Comparison of ENCODE assay signal across 18 cellular contexts in the genomic region with DNA sequence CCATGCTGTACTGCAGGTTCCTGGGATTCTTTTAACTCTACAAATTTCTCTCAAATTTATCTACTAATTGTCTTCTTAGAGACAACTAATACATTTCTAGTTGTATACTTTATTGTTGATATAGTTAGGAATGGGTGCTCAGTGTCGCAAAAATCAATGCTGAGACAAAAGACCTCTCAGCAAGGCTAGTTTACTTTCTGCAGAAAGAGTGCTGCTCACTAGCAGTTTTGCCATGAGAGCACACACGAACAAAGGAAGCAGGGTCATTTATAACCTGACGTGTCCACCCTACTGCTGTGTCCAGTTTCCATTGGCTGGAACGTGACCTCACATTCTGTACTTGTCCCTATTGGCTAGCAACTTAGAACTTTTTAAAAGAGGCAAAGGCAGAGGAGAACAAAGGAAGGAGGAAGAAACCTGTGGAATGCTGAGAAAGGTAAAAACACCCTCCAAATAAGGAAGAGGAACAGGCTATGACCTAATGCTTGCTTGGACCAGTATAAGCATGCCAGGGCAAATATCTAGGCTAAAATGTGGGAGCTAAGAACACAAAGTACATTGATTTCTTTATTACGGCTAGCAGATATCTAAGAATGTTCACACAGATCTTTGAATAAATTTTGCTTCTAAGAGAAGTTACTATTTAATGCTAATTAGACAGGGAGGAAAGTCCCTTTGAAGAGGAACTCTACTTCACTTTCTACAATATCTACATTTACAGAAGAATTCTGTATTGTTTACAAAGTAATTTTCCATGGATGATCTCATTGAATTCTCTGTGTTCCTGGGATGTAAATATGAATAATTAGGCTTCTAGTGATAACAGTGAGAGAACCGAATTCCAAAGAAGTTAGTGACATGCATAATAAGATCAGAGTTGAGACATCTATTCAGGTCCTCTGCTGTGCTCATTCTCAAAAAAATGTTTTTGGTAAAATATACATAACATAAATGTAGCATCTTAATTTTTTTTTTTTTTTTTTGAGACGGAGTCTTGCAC.
"Had no signal": no experiment of that assay in that cellular context is flagged by ENCODE, and none has a peak within 500 bp of the region (broad histone marks: within the 10 kb centered on the region; RNA-seq: fewer than 3 reads in every experiment).

No MANE protein-coding gene starts in this region.

- H3K4me1 ChIP-seq: ascending aorta, prostate gland, right atrium auricular region, tibial nerve, uterus had no signal

- H3K36me3 ChIP-seq: ascending aorta, left lung, prostate gland, right atrium auricular region, tibial nerve, uterus had no signal

- DNase-seq: activated CD4-positive, alpha-beta T cell treated with anti-CD3 and anti-CD28 coated beads, Interleukin-2, amount 10 ng/mL, durations not matched to agents 24 days and 14 days; activated CD8-positive, alpha-beta T cell treated with anti-CD3 and anti-CD28 coated beads, Interleukin-2, amount 10 ng/mL, durations not matched to agents 7 days and 5 days; activated effector memory CD4-positive, alpha-beta T cell treated with anti-CD3 and anti-CD28 coated beads, Interleukin-2, amount 50 U/mL, for 16 hours; activated naive CD4-positive, alpha-beta T cell treated with anti-CD3 and anti-CD28 coated beads, Interleukin-2, amount 50 U/mL, for 16 hours; activated T-cell treated with anti-CD3 and anti-CD28 coated beads, Interleukin-2, amount 50 U/mL, for 4 hours; dermis blood vessel endothelial cell; effector memory CD4-positive, alpha-beta T cell; foreskin fibroblast; glutamatergic neuron; hypothalamus; islet precursor cell; left lung; T1000; uterus had no signal

- H3K27me3 ChIP-seq: ascending aorta, left lung, right atrium auricular region, tibial nerve, uterus had no signal

- H3K9me3 ChIP-seq: ascending aorta, left lung, prostate gland, tibial nerve, uterus had no signal

- H3K4me3 ChIP-seq: ascending aorta, left lung, prostate gland, right atrium auricular region, tibial nerve, uterus had no signal

- H3K27ac ChIP-seq: ascending aorta, left lung, right atrium auricular region, tibial nerve, uterus had no signal

- ATAC-seq: activated CD8-positive, alpha-beta T cell treated with anti-CD3 and anti-CD28 coated beads, Interleukin-2, amount 10 ng/mL, durations not matched to agents 7 days and 5 days; activated T-cell treated with anti-CD3 and anti-CD28 coated beads, Interleukin-2, amount 50 U/mL, for 4 hours had no signal
